Comparison of ENCODE assay signal across 21 cellular contexts in the genomic region with DNA sequence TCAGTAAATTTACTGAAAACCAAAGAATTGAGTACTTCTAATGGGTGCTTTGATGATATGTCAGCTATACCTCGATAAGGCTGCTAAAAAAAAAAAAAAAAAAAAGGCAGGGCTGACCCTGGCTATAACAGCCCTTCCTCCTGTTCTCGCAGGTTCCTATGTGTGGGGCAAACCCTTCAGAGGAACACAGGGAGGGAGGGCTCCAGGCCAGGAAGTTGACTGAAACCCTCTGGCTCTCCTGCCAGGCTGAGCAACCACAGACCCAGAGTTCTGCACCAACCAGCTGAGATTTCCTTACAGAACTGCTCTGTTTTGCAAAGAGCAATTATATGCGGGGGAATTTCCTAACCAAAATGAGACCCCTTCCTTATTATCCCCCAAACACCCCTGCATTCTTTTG.
"Had no signal": no experiment of that assay in that cellular context is flagged by ENCODE, and none has a peak within 500 bp of the region (broad histone marks: within the 10 kb centered on the region; RNA-seq: fewer than 3 reads in every experiment).

No MANE protein-coding gene starts in this region.

- H3K27ac Mint-ChIP-seq: activated CD4-positive, alpha-beta memory T cell treated with anti-CD3 and anti-CD28 coated beads for 36 hours; activated CD4-positive, alpha-beta T cell treated with anti-CD3 and anti-CD28 coated beads, Interleukin-2, amount 10 ng/mL, durations not matched to agents 7 days and 5 days; activated naive CD4-positive, alpha-beta T cell treated with anti-CD3 and anti-CD28 coated beads, Interleukin-2, amount 10 ng/mL, durations not matched to agents 7 days and 5 days; activated naive CD8-positive, alpha-beta T cell treated with anti-CD3 and anti-CD28 coated beads for 36 hours; activated T-cell treated with anti-CD3 and anti-CD28 coated beads, Interleukin-2, amount 50 U/mL, for 72 hours; activated T-helper 2 cell treated with anti-CD3 and anti-CD28 coated beads, Interferon-gamma antibody, Interleukin-2, Interleukin-4, amounts not matched to agents 10 μg/mL and 5 μg/mL and 100 μg/mL, durations not matched to agents 14 hours and 24 hours and 36 hours; T-helper 1 cell treated with Interleukin-12 subunit alpha and Interleukin-12 subunit beta and Interleukin-4 antibody, amounts not matched to agents 30 μg/mL and 1 μg/mL, for 36 hours had no signal

- DNase-seq: activated CD4-positive, alpha-beta memory T cell treated with anti-CD3 and anti-CD28 coated beads for 36 hours; activated CD4-positive, alpha-beta T cell treated with anti-CD3 and anti-CD28 coated beads for 1 hour; activated CD4-positive, alpha-beta T cell treated with anti-CD3 and anti-CD28 coated beads, Interleukin-2, amount 10 ng/mL, durations not matched to agents 7 days and 5 days; activated CD8-positive, alpha-beta memory T cell treated with anti-CD3 and anti-CD28 coated beads, Interleukin-2, amount 50 U/mL, for 4 hours; activated gamma-delta T cell treated with Interleukin-2 at 50 U/mL for 16 hours; activated naive CD4-positive, alpha-beta T cell treated with anti-CD3 and anti-CD28 coated beads, Interleukin-2, amount 10 ng/mL, durations not matched to agents 7 days and 5 days; activated naive CD8-positive, alpha-beta T cell treated with anti-CD3 and anti-CD28 coated beads for 36 hours; activated T-cell treated with anti-CD3 and anti-CD28 coated beads, Interleukin-2, amount 50 U/mL, for 72 hours; brain microvascular endothelial cell; MG63; MV-4-11; NCI-H1105; NCI-H1436; NCI-H187; NCI-H2081; NCI-H510A treated with DMSO at 0.1 percent for 48 hours; NCI-H69; Peyer's patch; SHP77 treated with DMSO at 0.1 percent for 48 hours had no signal

- H3K36me3 Mint-ChIP-seq: activated CD4-positive, alpha-beta memory T cell treated with anti-CD3 and anti-CD28 coated beads for 36 hours; activated naive CD4-positive, alpha-beta T cell treated with anti-CD3 and anti-CD28 coated beads, Interleukin-2, amount 10 ng/mL, durations not matched to agents 7 days and 5 days; activated naive CD8-positive, alpha-beta T cell treated with anti-CD3 and anti-CD28 coated beads for 36 hours had no signal

- H3K4me3 ChIP-seq: MG63, Peyer's patch had no signal

- H3K4me3 Mint-ChIP-seq: activated CD4-positive, alpha-beta memory T cell treated with anti-CD3 and anti-CD28 coated beads for 36 hours; activated CD4-positive, alpha-beta T cell treated with anti-CD3 and anti-CD28 coated beads, Interleukin-2, amount 10 ng/mL, durations not matched to agents 7 days and 5 days; activated naive CD4-positive, alpha-beta T cell treated with anti-CD3 and anti-CD28 coated beads, Interleukin-2, amount 10 ng/mL, durations not matched to agents 7 days and 5 days; activated naive CD8-positive, alpha-beta T cell treated with anti-CD3 and anti-CD28 coated beads for 36 hours; activated T-cell treated with anti-CD3 and anti-CD28 coated beads, Interleukin-2, amount 50 U/mL, for 72 hours; T-helper 1 cell treated with Interleukin-12 subunit alpha and Interleukin-12 subunit beta and Interleukin-4 antibody, amounts not matched to agents 30 μg/mL and 1 μg/mL, for 36 hours had no signal

- H3K4me1 Mint-ChIP-seq: activated CD4-positive, alpha-beta T cell treated with anti-CD3 and anti-CD28 coated beads, Interleukin-2, amount 10 ng/mL, durations not matched to agents 7 days and 5 days; activated naive CD4-positive, alpha-beta T cell treated with anti-CD3 and anti-CD28 coated beads, Interleukin-2, amount 10 ng/mL, durations not matched to agents 7 days and 5 days; activated naive CD8-positive, alpha-beta T cell treated with anti-CD3 and anti-CD28 coated beads for 36 hours had no signal

- H3K27me3 Mint-ChIP-seq: activated CD4-positive, alpha-beta memory T cell treated with anti-CD3 and anti-CD28 coated beads for 36 hours; activated CD4-positive, alpha-beta T cell treated with anti-CD3 and anti-CD28 coated beads, Interleukin-2, amount 10 ng/mL, durations not matched to agents 7 days and 5 days; activated naive CD4-positive, alpha-beta T cell treated with anti-CD3 and anti-CD28 coated beads, Interleukin-2, amount 10 ng/mL, durations not matched to agents 7 days and 5 days; activated naive CD8-positive, alpha-beta T cell treated with anti-CD3 and anti-CD28 coated beads for 36 hours had no signal

- ATAC-seq: activated T-cell treated with anti-CD3 and anti-CD28 coated beads, Interleukin-2, amount 50 U/mL, for 72 hours had no signal

- H3K9me3 Mint-ChIP-seq: activated CD4-positive, alpha-beta memory T cell treated with anti-CD3 and anti-CD28 coated beads for 36 hours; activated CD4-positive, alpha-beta T cell treated with anti-CD3 and anti-CD28 coated beads, Interleukin-2, amount 10 ng/mL, durations not matched to agents 7 days and 5 days; activated naive CD4-positive, alpha-beta T cell treated with anti-CD3 and anti-CD28 coated beads, Interleukin-2, amount 10 ng/mL, durations not matched to agents 7 days and 5 days; activated naive CD8-positive, alpha-beta T cell treated with anti-CD3 and anti-CD28 coated beads for 36 hours; activated T-cell treated with anti-CD3 and anti-CD28 coated beads, Interleukin-2, amount 50 U/mL, for 72 hours; activated T-helper 2 cell treated with anti-CD3 and anti-CD28 coated beads, Interferon-gamma antibody, Interleukin-2, Interleukin-4, amounts not matched to agents 10 μg/mL and 5 μg/mL and 100 μg/mL, durations not matched to agents 14 hours and 24 hours and 36 hours; T-helper 1 cell treated with Interleukin-12 subunit alpha and Interleukin-12 subunit beta and Interleukin-4 antibody, amounts not matched to agents 30 μg/mL and 1 μg/mL, for 36 hours had no signal
